ENCODE assay signal across 10 cellular contexts in genomic region chr1:87084247-87084836, GRCh38.
DNase-seq lines count a peak whose midpoint lies in the region; ATAC-seq and TF ChIP-seq lines count a peak whose summit lies in the region.
"Had no signal": no experiment of that assay in that cellular context is flagged by ENCODE, and none has a peak within 500 bp of the region (broad histone marks: within the 10 kb centered on the region; RNA-seq: fewer than 3 reads in every experiment).

No MANE protein-coding gene starts in this region.

- no peak overlapping the region for H3K4me3 Mint-ChIP-seq in CD4-positive, alpha-beta memory T cell
- no peak overlapping the region for H3K4me3 Mint-ChIP-seq in HFFc6
- no peak overlapping the region for H3K4me3 Mint-ChIP-seq in nephron
- H3K4me3 Mint-ChIP-seq: stimulated activated naive CD8-positive, alpha-beta T cell treated with anti-CD3 and anti-CD28 coated beads, Interleukin-15, amount 100 ng/mL, for 72 hours had no signal

- CTCF ChIA-PET in CD4-positive, alpha-beta memory T cell (lab: Charles Lee; ENCODE audit: partially characterized antibody), result interaction anchor here (0.7 to 8.0 kb wide), 26 partner anchors 10 to 704 kb away, joined by 3 to 102 read pairs (median 4); partner anchors contain the start of gene SH3GLB1

- peak; percentile 86 for TF ChIP-seq CTCF in HFFc6 (IDR thresholded peaks at IDR 0.05)
- TF ChIP-seq CTCF in coronary artery (IDR thresholded peaks at IDR 0.05), result peak; percentile 52
- TF ChIP-seq CTCF in nephron (IDR thresholded peaks at IDR 0.05; ENCODE audit: unreplicated experiment in 3 of 3), result peak; percentile 53 to 75 (median 59)
- no peak for TF ChIP-seq CTCF in brain microvascular endothelial cell (IDR thresholded peaks at IDR 0.05; ENCODE audit: low read depth, low read length, missing control alignments)

- H3K36me3 ChIP-seq in CD4-positive, alpha-beta memory T cell (ENCODE audit: insufficient read depth, low read length), result no peaks in the 10 kb centered on the region
- H3K36me3 ChIP-seq in brain microvascular endothelial cell (replicated peaks), result no peaks in the 10 kb centered on the region
- H3K36me3 ChIP-seq: HAP-1 had no signal

- ATAC-seq in GM21367 (IDR thresholded peaks at IDR 0.05; ENCODE audit: unreplicated experiment), result no peak
- ATAC-seq: stimulated activated naive CD8-positive, alpha-beta T cell treated with anti-CD3 and anti-CD28 coated beads, Interleukin-15, amount 100 ng/mL, for 72 hours had no signal

- in situ Hi-C loops in brain microvascular endothelial cell (cut with HindIII; ENCODE audit: low pct_ligation_motif_present, low sequenced_read_pairs), result no loop called here

- H3K4me1 Mint-ChIP-seq in CD4-positive, alpha-beta memory T cell, result peaks cover 0 to 3% (median 1%) of the 10 kb centered on the region in 4 donors
- H3K4me1 Mint-ChIP-seq in HFFc6 (ENCODE audit: low read depth), result peaks cover 5% of the 10 kb centered on the region; the same call in 1 of the 2 replicates
- H3K4me1 Mint-ChIP-seq in nephron, result peaks cover 5% of the 10 kb centered on the region

- no peak overlapping the region for H3K4me3 ChIP-seq in CD4-positive, alpha-beta memory T cell (ENCODE audit: low read length in 2 of 2)
- H3K4me3 ChIP-seq in coronary artery (no peak overlapping the region), brain microvascular endothelial cell (ENCODE audit: low read depth, low read length) (no peak overlapping the region)
- H3K4me3 ChIP-seq: HAP-1 had no signal

- no peaks in the 10 kb centered on the region for H3K27me3 ChIP-seq in CD4-positive, alpha-beta memory T cell (ENCODE audit: insufficient read depth, low read length)
- no peaks in the 10 kb centered on the region for H3K27me3 ChIP-seq in brain microvascular endothelial cell (replicated peaks)

- no peaks in the 10 kb centered on the region for H3K4me1 ChIP-seq in CD4-positive, alpha-beta memory T cell (ENCODE audit: insufficient read depth, low read length)

- no peak overlapping the region for H3K27ac Mint-ChIP-seq in CD4-positive, alpha-beta memory T cell
- H3K27ac Mint-ChIP-seq in HFFc6 (0 out of 2 replicates have a peak overlapping the region, but pooled peaks have one; percentile 26), nephron (no peak overlapping the region)
- H3K27ac Mint-ChIP-seq: stimulated activated naive CD8-positive, alpha-beta T cell treated with anti-CD3 and anti-CD28 coated beads, Interleukin-15, amount 100 ng/mL, for 72 hours had no signal

- POLR2A ChIA-PET in CD4-positive, alpha-beta memory T cell (lab: Charles Lee; ENCODE audit: partially characterized antibody), result no interaction called here

- H3K9me3 ChIP-seq in CD4-positive, alpha-beta memory T cell (ENCODE audit: control insufficient read depth in 1 of 2, low read length in 2 of 2), result no peaks in the 10 kb centered on the region
- H3K9me3 ChIP-seq: HAP-1 had no signal

- H3K36me3 Mint-ChIP-seq in CD4-positive, alpha-beta memory T cell, result no peaks in the 10 kb centered on the region
- no peaks in the 10 kb centered on the region for H3K36me3 Mint-ChIP-seq in HFFc6 (ENCODE audit: low read depth)
- H3K36me3 Mint-ChIP-seq in nephron (ENCODE audit: low read depth), result peaks cover 3% of the 10 kb centered on the region

- H3K27me3 Mint-ChIP-seq in CD4-positive, alpha-beta memory T cell, result no peaks in the 10 kb centered on the region
- no peaks in the 10 kb centered on the region for H3K27me3 Mint-ChIP-seq in HFFc6 (ENCODE audit: insufficient read depth)
- no peaks in the 10 kb centered on the region for H3K27me3 Mint-ChIP-seq in nephron (ENCODE audit: low read depth)
- H3K27me3 Mint-ChIP-seq: stimulated activated naive CD8-positive, alpha-beta T cell treated with anti-CD3 and anti-CD28 coated beads, Interleukin-15, amount 100 ng/mL, for 72 hours had no signal

- no peaks in the 10 kb centered on the region for H3K9me3 Mint-ChIP-seq in CD4-positive, alpha-beta memory T cell
- H3K9me3 Mint-ChIP-seq in HFFc6 (no peaks in the 10 kb centered on the region), nephron (no peaks in the 10 kb centered on the region)
- H3K9me3 Mint-ChIP-seq: stimulated activated naive CD8-positive, alpha-beta T cell treated with anti-CD3 and anti-CD28 coated beads, Interleukin-15, amount 100 ng/mL, for 72 hours had no signal

- intact Hi-C loops in CD4-positive, alpha-beta memory T cell (cut with micrococcal nuclease), result loop anchor here (1.0 to 10.0 kb wide), 6 partner anchors 170 to 702 kb away; partner anchors contain the start of genes HS2ST1 and SELENOF

- peak in 4 of 5 donors; percentile 43 to 46 (median 44) for DNase-seq in CD4-positive, alpha-beta memory T cell
- peak; percentile 32 for DNase-seq in HFFc6
- DNase-seq in NCI-H748 (lab: John Stamatoyannopoulos, UW; ENCODE audit: unreplicated experiment), result peak; percentile 43
- DNase-seq in coronary artery (ENCODE audit: low spot score), result no peak
- no peak for DNase-seq in putamen (ENCODE audit: low spot score)
- no peak for DNase-seq in brain microvascular endothelial cell

- no peak overlapping the region for H3K27ac ChIP-seq in CD4-positive, alpha-beta memory T cell (ENCODE audit: low read depth, low read length)
- H3K27ac ChIP-seq in coronary artery (no peak overlapping the region), brain microvascular endothelial cell (no peak overlapping the region)

Comparison
In these comparisons a context has a peak if more than half of its experiments do, and no peak if none do; other contexts are left out.
1. DNase-seq: peak in CD4-positive, alpha-beta memory T cell (4 of 5), HFFc6 (single experiment) and NCI-H748 (single experiment); none in coronary artery (single experiment), putamen (single experiment) and brain microvascular endothelial cell (single experiment).